In the genomic region with DNA sequence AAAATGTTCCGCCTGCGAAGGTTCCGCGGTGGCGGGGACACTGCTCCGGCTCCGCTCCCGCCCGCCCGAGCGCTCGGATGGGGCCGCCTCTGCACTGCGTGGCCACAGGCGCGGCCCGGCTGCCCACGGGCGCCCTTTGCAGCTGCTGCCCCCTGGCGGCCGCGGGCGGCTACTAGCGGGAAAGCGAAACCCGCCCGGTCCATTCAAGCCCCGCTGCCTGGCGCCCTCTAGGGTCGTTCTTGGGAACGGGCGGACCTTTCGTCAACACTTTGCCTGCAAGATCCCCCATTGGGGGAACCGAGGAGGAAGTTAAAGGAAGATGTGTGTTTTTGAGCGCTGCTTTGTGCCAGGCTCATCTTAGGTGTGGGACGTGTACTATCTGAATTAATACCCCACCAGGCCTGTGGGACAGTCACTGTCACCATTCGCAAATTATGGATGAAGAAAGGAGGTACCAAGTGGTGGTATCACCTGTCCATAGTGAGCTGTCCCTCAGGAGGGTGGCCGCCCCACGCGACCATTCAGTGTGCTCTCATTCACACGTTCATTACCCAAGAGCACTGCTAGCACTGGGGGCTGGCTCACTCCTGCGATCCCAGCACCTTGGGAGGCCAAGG, we compare ENCODE assay signal across 8 cellular contexts. TPM values are rescaled to one million over a fixed set of nuclear protein-coding genes. Genes with fewer than 3 reads are reported as not detected.
A peak's percentile ranks its signal among the peaks of the same experiment; 100 is the strongest.
DNase-seq lines count a peak whose midpoint lies in the region; ATAC-seq, FAIRE-seq and TF ChIP-seq lines count a peak whose summit lies in the region.

No MANE protein-coding gene starts in this region.

- TF ChIP-seq POLR2A in esophagus muscularis mucosa (IDR thresholded peaks at IDR 0.05; ENCODE audit: low read depth): no peak

- no peaks in the 10 kb centered on the region for H3K9me3 ChIP-seq in CD8-positive, alpha-beta memory T cell (ENCODE audit: low read length)
- H3K9me3 ChIP-seq in esophagus muscularis mucosa: no peaks in the 10 kb centered on the region

- TF ChIP-seq CTCF in LNCAP (IDR thresholded peaks at IDR 0.05) (peak; percentile 100), esophagus muscularis mucosa (IDR thresholded peaks at IDR 0.05) (peak; percentile 100)

- DNase-seq in CD8-positive, alpha-beta memory T cell: peak; percentile 85 to 94 (median 93)
- DNase-seq in RCC 7860 (ENCODE audit: low spot score): peak; percentile 39
- peak; percentile 95 for DNase-seq in activated T-cell treated with anti-CD3 and anti-CD28 coated beads, Interleukin-2, amount 50 U/mL, for 24 hours
- peak; percentile 96 for DNase-seq in esophagus muscularis mucosa (ENCODE audit: extremely low spot score)
- DNase-seq in natural killer cell treated with Interleukin-12 subunit alpha and Interleukin-12 subunit beta and Interleukin-15 and Interleukin-18, amount 100 ng/mL, for 72 hours (ENCODE audit: low spot score): peak; percentile 93
- peak; percentile 86 for DNase-seq in stimulated activated naive CD4-positive, alpha-beta T cell treated with Interleukin-2 at 50 U/mL for 16 hours (lab: John Stamatoyannopoulos, UW)

- no peak for TF ChIP-seq EP300 in esophagus muscularis mucosa (IDR thresholded peaks at IDR 0.05)

- POLR2A ChIA-PET in CD8-positive, alpha-beta memory T cell (lab: Charles Lee): interaction anchor here (0.6 to 1.4 kb wide), 8 partner anchors 14 to 269 kb away, joined by 3 to 7 read pairs (median 4); a partner anchor contains a TSS

- WGBS in esophagus muscularis mucosa: 27% methylated on average over 7 of the region's 42 CpGs

- peak overlapping the region; percentile 19 to 87 (median 70) for H3K27ac Mint-ChIP-seq in CD8-positive, alpha-beta memory T cell
- no peak overlapping the region for H3K27ac Mint-ChIP-seq in activated T-cell treated with anti-CD3 and anti-CD28 coated beads, Interleukin-2, amount 50 U/mL, for 24 hours
- H3K27ac Mint-ChIP-seq in natural killer cell treated with Interleukin-12 subunit alpha and Interleukin-12 subunit beta and Interleukin-15 and Interleukin-18, amount 100 ng/mL, for 72 hours: peak overlapping the region; percentile 27 to 53

- no peak overlapping the region for H3K4me3 ChIP-seq in CD8-positive, alpha-beta memory T cell (ENCODE audit: low read length)
- H3K4me3 ChIP-seq in esophagus muscularis mucosa: peak overlapping the region in 1 of 4 donors; percentile 7

- H3K4me1 Mint-ChIP-seq in CD8-positive, alpha-beta memory T cell: peaks cover 9 to 17% (median 14%) of the 10 kb centered on the region in 3 donors
- peaks cover 13% of the 10 kb centered on the region for H3K4me1 Mint-ChIP-seq in activated T-cell treated with anti-CD3 and anti-CD28 coated beads, Interleukin-2, amount 50 U/mL, for 24 hours (ENCODE audit: low read depth)
- H3K4me1 Mint-ChIP-seq in natural killer cell treated with Interleukin-12 subunit alpha and Interleukin-12 subunit beta and Interleukin-15 and Interleukin-18, amount 100 ng/mL, for 72 hours (ENCODE audit: low read depth in 2 of 2): peaks cover 11 to 12% of the 10 kb centered on the region in 2 donors

- FAIRE-seq in RCC 7860 (lab: Jason Lieb, UNC): no peak

- CTCF ChIA-PET in CD8-positive, alpha-beta memory T cell (lab: Charles Lee): interaction anchor here (0.7 to 7.1 kb wide), 35 partner anchors 10 to 1395 kb away, joined by 3 to 122 read pairs (median 6); a partner anchor contains a TSS

- H3K27ac ChIP-seq in CD8-positive, alpha-beta memory T cell (ENCODE audit: low read depth, low read length): no peak overlapping the region
- no peak overlapping the region for H3K27ac ChIP-seq in esophagus muscularis mucosa (replicated peaks in 1 of 4)

- no peaks in the 10 kb centered on the region for H3K9me3 Mint-ChIP-seq in CD8-positive, alpha-beta memory T cell
- no peaks in the 10 kb centered on the region for H3K9me3 Mint-ChIP-seq in activated T-cell treated with anti-CD3 and anti-CD28 coated beads, Interleukin-2, amount 50 U/mL, for 24 hours
- no peaks in the 10 kb centered on the region for H3K9me3 Mint-ChIP-seq in natural killer cell treated with Interleukin-12 subunit alpha and Interleukin-12 subunit beta and Interleukin-15 and Interleukin-18, amount 100 ng/mL, for 72 hours

- peaks cover 6% of the 10 kb centered on the region for H3K4me1 ChIP-seq in CD8-positive, alpha-beta memory T cell (ENCODE audit: insufficient read depth, low read length)
- peaks cover 3 to 11% (median 7%) of the 10 kb centered on the region in 4 donors for H3K4me1 ChIP-seq in esophagus muscularis mucosa

- peaks cover 3 to 4% of the 10 kb centered on the region in 2 donors for H3K27me3 Mint-ChIP-seq in CD8-positive, alpha-beta memory T cell
- peaks cover 10% of the 10 kb centered on the region for H3K27me3 Mint-ChIP-seq in activated T-cell treated with anti-CD3 and anti-CD28 coated beads, Interleukin-2, amount 50 U/mL, for 24 hours
- H3K27me3 Mint-ChIP-seq in natural killer cell treated with Interleukin-12 subunit alpha and Interleukin-12 subunit beta and Interleukin-15 and Interleukin-18, amount 100 ng/mL, for 72 hours: no peaks in the 10 kb centered on the region

- H3K27me3 ChIP-seq in CD8-positive, alpha-beta memory T cell (ENCODE audit: insufficient read depth, low read length, poor library complexity, severe bottlenecking): peaks cover 4% of the 10 kb centered on the region
- peaks cover 0 to 13% (median 0%) of the 10 kb centered on the region in 4 donors for H3K27me3 ChIP-seq in esophagus muscularis mucosa

- peak overlapping the region in 3 of 7 donors; percentile 3 to 23 (median 23) for H3K4me3 Mint-ChIP-seq in CD8-positive, alpha-beta memory T cell
- H3K4me3 Mint-ChIP-seq in activated T-cell treated with anti-CD3 and anti-CD28 coated beads, Interleukin-2, amount 50 U/mL, for 24 hours: no peak overlapping the region
- no peak overlapping the region for H3K4me3 Mint-ChIP-seq in natural killer cell treated with Interleukin-12 subunit alpha and Interleukin-12 subunit beta and Interleukin-15 and Interleukin-18, amount 100 ng/mL, for 72 hours

- peak; percentile 56 for ATAC-seq in GM21526 (IDR thresholded peaks at IDR 0.05; ENCODE audit: low FRiP score, unreplicated experiment)
- peak; percentile 91 to 94 for ATAC-seq in natural killer cell treated with Interleukin-12 subunit alpha and Interleukin-12 subunit beta and Interleukin-15 and Interleukin-18, amount 100 ng/mL, for 72 hours

- intact Hi-C loops in esophagus muscularis mucosa (cut with DNase I): loop anchor here (1.0 to 5.0 kb wide), 2 partner anchors 70 to 149 kb away; no protein-coding TSS in a partner anchor

- peaks cover 0 to 27% (median 0%) of the 10 kb centered on the region in 3 donors for H3K36me3 Mint-ChIP-seq in CD8-positive, alpha-beta memory T cell
- peaks cover 26% of the 10 kb centered on the region for H3K36me3 Mint-ChIP-seq in activated T-cell treated with anti-CD3 and anti-CD28 coated beads, Interleukin-2, amount 50 U/mL, for 24 hours (ENCODE audit: low read depth)
- H3K36me3 Mint-ChIP-seq in natural killer cell treated with Interleukin-12 subunit alpha and Interleukin-12 subunit beta and Interleukin-15 and Interleukin-18, amount 100 ng/mL, for 72 hours: no peaks in the 10 kb centered on the region

- H3K36me3 ChIP-seq in CD8-positive, alpha-beta memory T cell (ENCODE audit: insufficient read depth, low read length): peaks cover 11% of the 10 kb centered on the region
- no peaks in the 10 kb centered on the region for H3K36me3 ChIP-seq in esophagus muscularis mucosa

RNA-seq across cellular contexts. Expression of a gene that starts 19.4 kb away (rescaled TPM):
- 10 to 100 TPM; 51.3 to 52.0 TPM for total RNA-seq in CD8-positive, alpha-beta memory T cell
- 34.9 TPM for polyA plus RNA-seq in CD8-positive, alpha-beta memory T cell
- 1 to 10 TPM; 1.2 to 8.0 (median 2.1) TPM for total RNA-seq in esophagus muscularis mucosa
- total RNA-seq in natural killer cell treated with Interleukin-12 subunit alpha and Interleukin-12 subunit beta and Interleukin-15 and Interleukin-18, amount 100 ng/mL, for 72 hours: 10 to 100 TPM; 80.9 to 88.3 TPM

RNA-seq across cellular contexts. Expression of a gene that starts 24.9 kb away (rescaled TPM):
- total RNA-seq in CD8-positive, alpha-beta memory T cell: 10 to 100 TPM; 73.0 to 76.7 TPM
- 23.8 TPM for polyA plus RNA-seq in CD8-positive, alpha-beta memory T cell
- 1 to 10 TPM; 5.0 to 8.0 (median 6.0) TPM for total RNA-seq in esophagus muscularis mucosa
- 10 to 100 TPM; 39.9 to 71.5 TPM for total RNA-seq in natural killer cell treated with Interleukin-12 subunit alpha and Interleukin-12 subunit beta and Interleukin-15 and Interleukin-18, amount 100 ng/mL, for 72 hours

Comparison
In these comparisons a context has a peak if more than half of its experiments do, and no peak if none do; other contexts are left out.
1. DNase-seq: peak in every context shown above with its lines; median percentile 96 in esophagus muscularis mucosa; 95 in activated T-cell treated with anti-CD3 and anti-CD28 coated beads, Interleukin-2, amount 50 U/mL, for 24 hours; 93 in CD8-positive, alpha-beta memory T cell; 93 in natural killer cell treated with Interleukin-12 subunit alpha and Interleukin-12 subunit beta and Interleukin-15 and Interleukin-18, amount 100 ng/mL, for 72 hours; 86 in stimulated activated naive CD4-positive, alpha-beta T cell treated with Interleukin-2 at 50 U/mL for 16 hours; 39 in RCC 7860.
2. RNA of a gene that starts 19.4 kb away (total RNA-seq): 80.9 to 88.3 TPM in natural killer cell treated with Interleukin-12 subunit alpha and Interleukin-12 subunit beta and Interleukin-15 and Interleukin-18, amount 100 ng/mL, for 72 hours and 51.3 to 52.0 TPM in CD8-positive, alpha-beta memory T cell; 1.2 to 8.0 TPM in esophagus muscularis mucosa; every median in the first group is over 4 times any median in the second.
3. RNA of a gene that starts 24.9 kb away (total RNA-seq): 73.0 to 76.7 TPM in CD8-positive, alpha-beta memory T cell and 39.9 to 71.5 TPM in natural killer cell treated with Interleukin-12 subunit alpha and Interleukin-12 subunit beta and Interleukin-15 and Interleukin-18, amount 100 ng/mL, for 72 hours; 5.0 to 8.0 TPM in esophagus muscularis mucosa; every median in the first group is over 4 times any median in the second.